In genomic region chr10:38159007-38159406, GRCh38 we compare ENCODE assay signal across 23 cellular contexts.
DNase-seq lines count a peak whose midpoint lies in the region; ATAC-seq and TF ChIP-seq lines count a peak whose summit lies in the region.
"Had no signal": no experiment of that assay in that cellular context is flagged by ENCODE, and none has a peak within 500 bp of the region (broad histone marks: within the 10 kb centered on the region; RNA-seq: fewer than 3 reads in every experiment).

No MANE protein-coding gene starts in this region.

- H3K4me1 ChIP-seq in RWPE2 (ENCODE audit: insufficient read depth, poor library complexity, severe bottlenecking) (no peaks in the 10 kb centered on the region), foreskin keratinocyte (no peaks in the 10 kb centered on the region)
- H3K4me1 ChIP-seq: BE2C had no signal

- no peaks in the 10 kb centered on the region for H3K36me3 ChIP-seq in RWPE2 (ENCODE audit: low read depth)
- H3K36me3 ChIP-seq: BE2C had no signal

- peak; percentile 63; the same call in 2 of the 3 replicates for ATAC-seq in RWPE2 (ENCODE audit: low read depth)
- ATAC-seq in foreskin keratinocyte, result no peak
- no peak for ATAC-seq in GM21529 (IDR thresholded peaks at IDR 0.05; ENCODE audit: unreplicated experiment)
- ATAC-seq: HCT116, HepG2 had no signal

- H3K27ac ChIP-seq in RWPE2 (ENCODE audit: poor library complexity, severe bottlenecking), result no peak overlapping the region
- no peak overlapping the region for H3K27ac ChIP-seq in foreskin keratinocyte
- H3K27ac ChIP-seq: GM23248, HL-60 had no signal

- DNase-seq in H4 (ENCODE audit: low spot score) (peak; percentile 6), M059J (ENCODE audit: low read depth) (peak; percentile 7), RWPE2 (ENCODE audit: low spot score) (no peak), foreskin keratinocyte (peak; percentile 4 to 39), head of caudate nucleus (no peak), HPDE6-E6E7 (ENCODE audit: extremely low spot score) (no peak)
- no peak for DNase-seq in stimulated activated naive CD4-positive, alpha-beta T cell treated with Interleukin-2 at 50 U/mL for 16 hours (lab: John Stamatoyannopoulos, UW)
- DNase-seq: ACHN; BE2C; C1 segment of cervical spinal cord; CD4-positive, CD25-positive, alpha-beta regulatory T cell; CD8-positive, alpha-beta memory T cell; COR-L47; DMS 273 treated with DMSO at 0.1 percent for 48 hours; DMS53; GDM1; GM23248; H7; HFFc6 had no signal

- TF ChIP-seq CTCF in RWPE2 (IDR thresholded peaks at IDR 0.05; ENCODE audit: poor library complexity, severe bottlenecking) (no peak), foreskin keratinocyte (conservative IDR thresholded peaks at IDR 0.05) (no peak)

- H3K4me3 ChIP-seq in RWPE2 (ENCODE audit: severe bottlenecking), result no peak overlapping the region
- H3K4me3 ChIP-seq: GM23248 had no signal

- no peaks in the 10 kb centered on the region for H3K9me3 ChIP-seq in RWPE2 (ENCODE audit: severe bottlenecking)
- H3K9me3 ChIP-seq: BE2C had no signal

- intact Hi-C loops in head of caudate nucleus (cut with DNase I), result no loop called here

- no peaks in the 10 kb centered on the region for H3K27me3 ChIP-seq in RWPE2 (ENCODE audit: insufficient read depth, poor library complexity, severe bottlenecking)
- H3K27me3 ChIP-seq in foreskin keratinocyte, result no peaks in the 10 kb centered on the region
- H3K27me3 ChIP-seq: BE2C had no signal

Comparison
In these comparisons a context has a peak if more than half of its experiments do, and no peak if none do; other contexts are left out.
1. DNase-seq: peak in H4 (single experiment), M059J (single experiment) and foreskin keratinocyte (2 of 2); none in RWPE2 (single experiment), head of caudate nucleus (0 of 42), stimulated activated naive CD4-positive, alpha-beta T cell treated with Interleukin-2 at 50 U/mL for 16 hours (single experiment) and HPDE6-E6E7 (single experiment).